ENCODE assay signal across 18 cellular contexts in the genomic region with DNA sequence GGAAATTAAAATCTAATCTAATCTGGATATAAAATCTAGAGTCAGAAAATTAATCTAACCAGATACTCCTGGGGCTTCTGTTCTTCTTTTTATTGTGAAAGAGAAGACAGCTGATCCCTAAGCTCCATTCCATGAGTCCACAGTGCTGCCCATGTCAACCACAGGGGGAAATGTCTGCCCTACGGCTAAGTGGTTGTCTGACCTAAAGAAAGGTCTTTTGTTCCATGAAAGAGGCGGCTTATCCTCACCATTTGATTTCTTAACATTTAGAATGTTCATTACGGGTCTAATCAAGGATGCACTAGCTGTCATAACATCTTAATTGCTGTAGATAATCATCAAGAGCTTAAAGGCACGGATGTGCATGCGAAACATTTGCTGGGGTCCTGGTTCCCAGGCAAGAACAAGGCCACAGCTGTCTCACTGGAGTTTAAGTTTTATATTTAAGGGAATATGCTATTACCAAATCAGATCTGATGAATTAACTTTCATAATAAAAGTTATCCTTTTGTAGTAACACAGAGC.
A peak's percentile ranks its signal among the peaks of the same experiment; 100 is the strongest.
DNase-seq lines count a peak whose midpoint lies in the region; FAIRE-seq and TF ChIP-seq lines count a peak whose summit lies in the region.
"Had no signal": no experiment of that assay in that cellular context is flagged by ENCODE, and none has a peak within 500 bp of the region (broad histone marks: within the 10 kb centered on the region; RNA-seq: fewer than 3 reads in every experiment).

No MANE protein-coding gene starts in this region.

- FAIRE-seq in small intestine (lab: Jason Lieb, UNC), result no peak
- FAIRE-seq: GM12878, H1, HTR-8/SVneo had no signal

- H3K9me3 ChIP-seq in SJCRH30 (replicated peaks) (peaks cover 4% of the 10 kb centered on the region; the same call in 1 of the 2 replicates), osteoblast (ENCODE audit: low read depth, low read length) (no peaks in the 10 kb centered on the region), small intestine (ENCODE audit: control insufficient read depth, low read depth) (no peaks in the 10 kb centered on the region)

- H3K27ac ChIP-seq in SJCRH30 (peak overlapping the region; percentile 84), osteoblast (ENCODE audit: low read depth, low read length) (no peak overlapping the region), small intestine (ENCODE audit: low read depth in 1 of 2, low read length in 1 of 2) (no peak overlapping the region)
- H3K27ac ChIP-seq: BLaER1 had no signal

- H3K4me1 ChIP-seq in SJCRH30 (peaks cover 30% of the 10 kb centered on the region), osteoblast (ENCODE audit: insufficient read depth, low read length) (no peaks in the 10 kb centered on the region), small intestine (ENCODE audit: control insufficient read depth in 2 of 2, insufficient read depth in 1 of 2, low read depth in 1 of 2, low read length in 1 of 2) (no peaks in the 10 kb centered on the region)

- H3K36me3 ChIP-seq in SJCRH30 (no peaks in the 10 kb centered on the region), osteoblast (ENCODE audit: insufficient read depth, low read length) (no peaks in the 10 kb centered on the region), small intestine (ENCODE audit: control insufficient read depth in 2 of 2, insufficient read depth in 2 of 2, low read length in 2 of 2) (no peaks in the 10 kb centered on the region)
- H3K36me3 ChIP-seq: BLaER1 had no signal

- H3K27me3 ChIP-seq in SJCRH30 (no peaks in the 10 kb centered on the region), osteoblast (ENCODE audit: insufficient read depth, low read length) (no peaks in the 10 kb centered on the region), small intestine (ENCODE audit: control insufficient read depth in 2 of 2, insufficient read depth in 2 of 2, low read length in 2 of 2) (no peaks in the 10 kb centered on the region)
- H3K27me3 ChIP-seq: BLaER1 had no signal

- peak; percentile 88 for DNase-seq in COLO829 (ENCODE audit: low spot score)
- DNase-seq in SJCRH30, result peak; percentile 80 to 88
- DNase-seq in foreskin melanocyte, result peak; percentile 98
- DNase-seq in osteoblast (ENCODE audit: insufficient read length, low spot score, missing footprints), result peak; percentile 46
- DNase-seq in DMS 273 treated with DMSO at 0.1 percent for 48 hours (lab: John Stamatoyannopoulos, UW), result no peak
- no peak for DNase-seq in NOMO-1 treated with dmso at 0.1 percent for 144 hours (lab: John Stamatoyannopoulos, UW; ENCODE audit: unreplicated experiment)
- DNase-seq in small intestine, result no peak
- DNase-seq: 8988T; Calu3; CD4-positive, alpha-beta memory T cell; DMS53; DND-41; EL; H9 had no signal

- no peaks in the 10 kb centered on the region for H3K79me2 ChIP-seq in osteoblast (ENCODE audit: insufficient read depth, low read length)

- no peak overlapping the region for H3K4me3 ChIP-seq in SJCRH30
- H3K4me3 ChIP-seq in osteoblast (ENCODE audit: insufficient read depth, low read length), result no peak overlapping the region
- no peak overlapping the region for H3K4me3 ChIP-seq in small intestine (ENCODE audit: low read depth in 1 of 2, low read length in 2 of 2)
- H3K4me3 ChIP-seq: BLaER1, GM12878 had no signal

- no peaks in the 10 kb centered on the region for H4K20me1 ChIP-seq in osteoblast (ENCODE audit: insufficient read depth, low read length)
- H4K20me1 ChIP-seq: BLaER1 had no signal

- no peak overlapping the region for H3K4me2 ChIP-seq in osteoblast (ENCODE audit: insufficient read depth, low read length)
- H3K4me2 ChIP-seq: BLaER1 had no signal

- 72 to 80% (median 72%) methylated on average over 5 of the region's 5 CpGs for WGBS in small intestine, 3 donors

- TF ChIP-seq CTCF in osteoblast (IDR thresholded peaks at IDR 0.05; ENCODE audit: extremely low read depth, low read depth, low read length), result no peak

- H2AFZ ChIP-seq in osteoblast (ENCODE audit: low read length), result no peak overlapping the region

Comparison
In these comparisons a context has a peak if more than half of its experiments do, and no peak if none do; other contexts are left out.
1. DNase-seq: peak in COLO829 (single experiment), SJCRH30 (2 of 2), foreskin melanocyte (single experiment) and osteoblast (single experiment); none in DMS 273 treated with DMSO at 0.1 percent for 48 hours (single experiment), NOMO-1 treated with dmso at 0.1 percent for 144 hours (single experiment) and small intestine (single experiment).